In genomic region chr1:185367218-185367617, GRCh38 we compare ENCODE assay signal across 2 cellular contexts.
A peak's percentile ranks its signal among the peaks of the same experiment; 100 is the strongest.
TF ChIP-seq lines count a peak whose summit lies in the region.

No MANE protein-coding gene starts in this region.

TF ChIP-seq in liver, 16 proteins besides CTCF, POLR2A, EP300 and RAD21 (continued from another document):
- TF ChIP-seq ZBTB33 (IDR thresholded peaks at IDR 0.05), result no peak
- TF ChIP-seq GABPA (IDR thresholded peaks at IDR 0.05 in 1 of 2, conservative IDR thresholded peaks at IDR 0.05 in 1 of 2), result no peak
- TF ChIP-seq HNF4A (conservative IDR thresholded peaks at IDR 0.05), result no peak
- peak; percentile 69 for TF ChIP-seq NR2F2 (IDR thresholded peaks at IDR 0.05)
- TF ChIP-seq, protein P1, sequence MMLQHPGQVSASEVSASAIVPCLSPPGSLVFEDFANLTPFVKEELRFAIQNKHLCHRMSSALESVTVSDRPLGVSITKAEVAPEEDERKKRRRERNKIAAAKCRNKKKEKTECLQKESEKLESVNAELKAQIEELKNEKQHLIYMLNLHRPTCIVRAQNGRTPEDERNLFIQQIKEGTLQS (IDR thresholded peaks at IDR 0.05), result no peak
- no peak for TF ChIP-seq FOXA2 (IDR thresholded peaks at IDR 0.05)
- no peak for TF ChIP-seq SP1 (IDR thresholded peaks at IDR 0.05)
- no peak for TF ChIP-seq REST (IDR thresholded peaks at IDR 0.05)
- TF ChIP-seq JUND (IDR thresholded peaks at IDR 0.05), result no peak

TF ChIP-seq in HepG2, 621 proteins besides CTCF, POLR2A, EP300 and RAD21 (continued from another document):
- no peak for TF ChIP-seq POGZ (CRISPR knock-in tag; IDR thresholded peaks at IDR 0.05)
- TF ChIP-seq, protein P2, sequence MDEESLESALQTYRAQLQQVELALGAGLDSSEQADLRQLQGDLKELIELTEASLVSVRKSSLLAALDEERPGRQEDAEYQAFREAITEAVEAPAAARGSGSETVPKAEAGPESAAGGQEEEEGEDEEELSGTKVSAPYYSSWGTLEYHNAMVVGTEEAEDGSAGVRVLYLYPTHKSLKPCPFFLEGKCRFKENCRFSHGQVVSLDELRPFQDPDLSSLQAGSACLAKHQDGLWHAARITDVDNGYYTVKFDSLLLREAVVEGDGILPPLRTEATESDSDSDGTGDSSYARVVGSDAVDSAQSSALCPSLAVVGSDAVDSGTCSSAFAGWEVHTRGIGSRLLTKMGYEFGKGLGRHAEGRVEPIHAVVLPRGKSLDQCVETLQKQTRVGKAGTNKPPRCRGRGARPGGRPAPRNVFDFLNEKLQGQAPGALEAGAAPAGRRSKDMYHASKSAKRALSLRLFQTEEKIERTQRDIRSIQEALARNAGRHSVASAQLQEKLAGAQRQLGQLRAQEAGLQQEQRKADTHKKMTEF (CRISPR knock-in tag; IDR thresholded peaks at IDR 0.05), result no peak
- no peak for TF ChIP-seq GABPB1 (CRISPR knock-in tag; IDR thresholded peaks at IDR 0.05)
- TF ChIP-seq, protein P3, sequence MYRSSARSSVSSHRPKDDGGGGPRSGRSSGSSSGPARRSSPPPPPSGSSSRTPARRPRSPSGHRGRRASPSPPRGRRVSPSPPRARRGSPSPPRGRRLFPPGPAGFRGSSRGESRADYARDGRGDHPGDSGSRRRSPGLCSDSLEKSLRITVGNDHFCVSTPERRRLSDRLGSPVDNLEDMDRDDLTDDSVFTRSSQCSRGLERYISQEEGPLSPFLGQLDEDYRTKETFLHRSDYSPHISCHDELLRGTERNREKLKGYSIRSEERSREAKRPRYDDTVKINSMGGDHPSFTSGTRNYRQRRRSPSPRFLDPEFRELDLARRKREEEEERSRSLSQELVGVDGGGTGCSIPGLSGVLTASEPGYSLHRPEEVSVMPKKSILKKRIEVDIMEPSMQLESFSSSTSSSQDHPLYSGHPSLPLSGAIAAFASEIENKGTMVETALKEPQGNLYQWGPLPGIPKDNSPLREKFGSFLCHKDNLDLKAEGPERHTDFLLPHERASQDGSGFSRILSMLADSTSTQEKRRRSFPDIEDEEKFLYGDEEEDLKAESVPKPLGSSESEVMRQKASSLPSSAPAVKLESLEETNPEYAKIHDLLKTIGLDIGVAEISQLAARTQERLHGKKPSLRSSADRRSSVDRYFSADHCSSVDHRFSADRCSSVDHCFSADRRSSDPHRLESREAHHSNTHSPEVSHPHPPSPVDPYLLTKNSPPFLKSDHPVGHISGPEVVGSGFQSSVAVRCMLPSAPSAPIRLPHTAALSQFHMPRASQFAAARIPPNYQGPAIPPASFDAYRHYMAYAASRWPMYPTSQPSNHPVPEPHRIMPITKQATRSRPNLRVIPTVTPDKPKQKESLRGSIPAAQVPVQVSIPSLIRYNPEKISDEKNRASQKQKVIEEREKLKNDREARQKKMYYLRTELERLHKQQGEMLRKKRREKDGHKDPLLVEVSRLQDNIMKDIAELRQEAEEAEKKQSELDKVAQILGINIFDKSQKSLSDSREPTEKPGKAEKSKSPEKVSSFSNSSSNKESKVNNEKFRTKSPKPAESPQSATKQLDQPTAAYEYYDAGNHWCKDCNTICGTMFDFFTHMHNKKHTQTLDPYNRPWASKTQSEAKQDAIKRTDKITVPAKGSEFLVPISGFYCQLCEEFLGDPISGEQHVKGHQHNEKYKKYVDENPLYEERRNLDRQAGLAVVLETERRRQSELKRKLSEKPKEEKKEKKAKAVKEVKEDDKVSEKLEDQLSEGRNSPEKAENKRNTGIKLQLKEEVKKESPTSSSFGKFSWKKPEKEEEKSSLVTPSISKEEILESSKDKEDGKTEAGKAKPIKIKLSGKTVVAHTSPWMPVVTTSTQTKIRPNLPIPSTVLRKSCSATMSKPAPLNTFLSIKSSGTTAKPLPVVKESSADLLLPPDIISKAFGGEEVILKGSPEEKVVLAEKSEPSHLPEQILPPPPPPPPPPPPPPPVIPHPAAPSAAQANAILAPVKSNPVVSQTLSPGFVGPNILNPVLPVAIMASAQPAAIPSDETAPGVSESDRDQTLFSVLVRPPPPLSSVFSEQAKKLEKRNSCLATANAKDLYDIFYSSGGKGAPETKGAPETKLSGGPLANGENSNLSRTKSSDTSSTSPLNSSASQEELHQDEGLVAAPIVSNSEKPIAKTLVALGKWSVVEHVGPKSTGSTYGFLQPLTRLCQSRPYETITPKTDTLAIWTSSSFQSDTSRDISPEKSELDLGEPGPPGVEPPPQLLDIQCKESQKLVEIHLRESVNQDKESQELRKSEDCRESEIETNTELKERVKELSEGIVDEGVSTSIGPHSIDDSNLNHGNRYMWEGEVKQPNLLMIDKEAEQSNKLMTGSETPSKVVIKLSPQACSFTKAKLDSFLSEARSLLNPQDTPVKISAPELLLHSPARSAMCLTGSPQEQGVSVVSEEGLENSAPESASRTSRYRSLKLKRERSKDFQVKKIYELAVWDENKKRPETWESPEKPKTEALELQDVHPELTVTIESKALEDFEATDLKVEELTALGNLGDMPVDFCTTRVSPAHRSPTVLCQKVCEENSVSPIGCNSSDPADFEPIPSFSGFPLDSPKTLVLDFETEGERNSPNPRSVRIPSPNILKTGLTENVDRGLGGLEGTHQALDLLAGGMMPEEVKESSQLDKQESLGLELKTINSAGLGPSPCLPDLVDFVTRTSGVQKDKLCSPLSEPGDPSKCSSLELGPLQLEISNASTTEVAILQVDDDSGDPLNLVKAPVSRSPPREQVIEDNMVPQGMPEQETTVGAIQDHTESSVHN (CRISPR knock-in tag; IDR thresholded peaks at IDR 0.05), result no peak
- no peak for TF ChIP-seq NFE2 (CRISPR knock-in tag; IDR thresholded peaks at IDR 0.05)
- no peak for TF ChIP-seq FOXK1 (CRISPR knock-in tag; IDR thresholded peaks at IDR 0.05; ENCODE audit: borderline replicate concordance, low read depth)
- no peak for TF ChIP-seq RNF2 (conservative IDR thresholded peaks at IDR 0.05; ENCODE audit: low read depth)
- TF ChIP-seq HBP1 (CRISPR knock-in tag; IDR thresholded peaks at IDR 0.05; ENCODE audit: low read depth), result no peak
